Comparison of ENCODE assay signal across 1 cellular context in genomic region chr18:37270046-37270665, GRCh38.
TF ChIP-seq lines count a peak whose summit lies in the region.

No MANE protein-coding gene starts in this region.

TF ChIP-seq in WTC11, 78 proteins besides CTCF, POLR2A, EP300 and RAD21 (continued from another document and continues in another):
- TF ChIP-seq ZBTB43 (CRISPR knock-in tag; IDR thresholded peaks at IDR 0.05) (peak; percentile 100), IRF1 (CRISPR knock-in tag; IDR thresholded peaks at IDR 0.05) (peak; percentile 100), ZMAT4 (CRISPR knock-in tag; IDR thresholded peaks at IDR 0.05) (no peak), TP53 (CRISPR knock-in tag; IDR thresholded peaks at IDR 0.05) (peak; percentile 99), GABPB1 (CRISPR knock-in tag; IDR thresholded peaks at IDR 0.05) (peak; percentile 94), ZNF671 (CRISPR knock-in tag; IDR thresholded peaks at IDR 0.05) (peak; percentile 88; the same call in 1 of the 2 replicates), SOX15 (CRISPR knock-in tag; IDR thresholded peaks at IDR 0.05) (no peak), ZNF121 (CRISPR knock-in tag; IDR thresholded peaks at IDR 0.05) (peak; percentile 98), ZNF396 (CRISPR knock-in tag; IDR thresholded peaks at IDR 0.05; ENCODE audit: borderline replicate concordance) (peak; percentile 90; the same call in 1 of the 2 replicates), ZNF281 (CRISPR knock-in tag; IDR thresholded peaks at IDR 0.05) (peak; percentile 100), RORB (CRISPR knock-in tag; IDR thresholded peaks at IDR 0.05) (no peak), PREB (CRISPR knock-in tag; IDR thresholded peaks at IDR 0.05; ENCODE audit: borderline replicate concordance) (peak; percentile 99), PRRX2 (CRISPR knock-in tag; IDR thresholded peaks at IDR 0.05) (peak; percentile 81; the same call in 1 of the 2 replicates), ZNF138 (CRISPR knock-in tag; conservative IDR thresholded peaks at IDR 0.05) (peak; percentile 97), FOXP1 (CRISPR knock-in tag; IDR thresholded peaks at IDR 0.05; ENCODE audit: borderline replicate concordance) (peak; percentile 100), ZNF425 (CRISPR knock-in tag; conservative IDR thresholded peaks at IDR 0.05) (0 out of 2 replicates have a peak, but pooled peaks have one; percentile 20), IRF2 (CRISPR knock-in tag; IDR thresholded peaks at IDR 0.05; ENCODE audit: borderline replicate concordance, low read depth) (peak; percentile 99), MXD4 (CRISPR knock-in tag; IDR thresholded peaks at IDR 0.05; ENCODE audit: borderline replicate concordance) (no peak), ETV6 (CRISPR knock-in tag; IDR thresholded peaks at IDR 0.05) (peak; percentile 100), NR3C1 (CRISPR knock-in tag; conservative IDR thresholded peaks at IDR 0.05; ENCODE audit: low read depth) (peak; percentile 99), E2F5 (CRISPR knock-in tag; IDR thresholded peaks at IDR 0.05) (peak; percentile 97), NFE2L1 (CRISPR knock-in tag; IDR thresholded peaks at IDR 0.05) (peak; percentile 100), ZNF232 (CRISPR knock-in tag; IDR thresholded peaks at IDR 0.05) (peak; percentile 100), NFATC4 (CRISPR knock-in tag; IDR thresholded peaks at IDR 0.05) (peak; percentile 60; the same call in 1 of the 2 replicates), ATF3 (CRISPR knock-in tag; conservative IDR thresholded peaks at IDR 0.05) (peak; percentile 95), JAZF1 (CRISPR knock-in tag; IDR thresholded peaks at IDR 0.05) (no peak), ZSCAN18 (CRISPR knock-in tag; IDR thresholded peaks at IDR 0.05) (peak; percentile 95), ATF1 (CRISPR knock-in tag; IDR thresholded peaks at IDR 0.05) (peak; percentile 100), CREB1 (CRISPR knock-in tag; IDR thresholded peaks at IDR 0.05) (peak; percentile 99), MYBL2 (CRISPR knock-in tag; IDR thresholded peaks at IDR 0.05) (peak; percentile 99), ESRRA (CRISPR knock-in tag; IDR thresholded peaks at IDR 0.05; ENCODE audit: borderline replicate concordance) (peak; percentile 99), HMGXB4 (CRISPR knock-in tag; IDR thresholded peaks at IDR 0.05) (peak; percentile 78; the same call in 1 of the 2 replicates), RELA (CRISPR knock-in tag; IDR thresholded peaks at IDR 0.05; ENCODE audit: borderline replicate concordance) (peak; percentile 98), STAT6 (CRISPR knock-in tag; conservative IDR thresholded peaks at IDR 0.05; ENCODE audit: low read depth) (peak; percentile 98), ZNF263 (CRISPR knock-in tag; IDR thresholded peaks at IDR 0.05; ENCODE audit: low read depth) (peak; percentile 86; the same call in 1 of the 2 replicates), ELF4 (CRISPR knock-in tag; IDR thresholded peaks at IDR 0.05; ENCODE audit: low read depth) (peak; percentile 98), FOXK1 (CRISPR knock-in tag; IDR thresholded peaks at IDR 0.05) (peak; percentile 99), AR (CRISPR knock-in tag; IDR thresholded peaks at IDR 0.05) (no peak), USF2 (CRISPR knock-in tag; IDR thresholded peaks at IDR 0.05) (peak; percentile 71), CBFB (CRISPR knock-in tag; IDR thresholded peaks at IDR 0.05; ENCODE audit: low read depth) (peak; percentile 100)
